In genomic region chr15:90891346-90891949, GRCh38 we compare ENCODE assay signal across 1 cellular context.
TF ChIP-seq lines count a peak whose summit lies in the region.

No MANE protein-coding gene starts in this region.

TF ChIP-seq in HepG2, 621 proteins besides CTCF, POLR2A, EP300 and RAD21:
- TF ChIP-seq ZNF800 (CRISPR knock-in tag; IDR thresholded peaks at IDR 0.05), result no peak
- TF ChIP-seq BCLAF1 (IDR thresholded peaks at IDR 0.05), result no peak
- TF ChIP-seq KDM5A (IDR thresholded peaks at IDR 0.05; ENCODE audit: borderline replicate concordance, low read length), result no peak
- TF ChIP-seq FOXA3 (CRISPR knock-in tag; IDR thresholded peaks at IDR 0.05), result no peak
- TF ChIP-seq SCMH1 (CRISPR knock-in tag; IDR thresholded peaks at IDR 0.05; ENCODE audit: borderline replicate concordance), result no peak
- TF ChIP-seq KDM5B (CRISPR knock-in tag; IDR thresholded peaks at IDR 0.05; ENCODE audit: borderline replicate concordance), result no peak
- no peak for TF ChIP-seq KMT2B (CRISPR knock-in tag; IDR thresholded peaks at IDR 0.05)
